8 cellular contexts compared by ENCODE assay signal in genomic region chr10:89644691-89644966, GRCh38. TPM values are rescaled to one million over a fixed set of nuclear protein-coding genes. Genes with fewer than 3 reads are reported as not detected.
DNase-seq lines count a peak whose midpoint lies in the region; ATAC-seq, FAIRE-seq and TF ChIP-seq lines count a peak whose summit lies in the region.

No MANE protein-coding gene starts in this region.

- BruUV-seq in K562 (replicated peaks; lab: Mats Ljungman, UMichigan) = no TSS peak

- H3K4me2 ChIP-seq in K562 (ENCODE audit: insufficient read depth, low read length) = peak overlapping the region; percentile 92

- FAIRE-seq in K562 (lab: Jason Lieb, UNC) = no peak

- no peaks in the 10 kb centered on the region for H4K20me1 ChIP-seq in K562 (replicated peaks; ENCODE audit: control insufficient read depth, insufficient read depth, low read length)

- ATAC-seq in CD4-positive, alpha-beta T cell (ENCODE audit: poor library complexity) = peak; percentile 12
- ATAC-seq in GM19452 (IDR thresholded peaks at IDR 0.05; ENCODE audit: unreplicated experiment) (peak; percentile 42), HG03460 (IDR thresholded peaks at IDR 0.05; ENCODE audit: unreplicated experiment) (peak; percentile 28), K562 (peak; percentile 48), lung (ENCODE audit: insufficient read depth, low FRiP score) (peak; percentile 49)

- peak overlapping the region; percentile 76 to 96 for H3K9ac ChIP-seq in K562 (ENCODE audit: insufficient read depth in 1 of 2, low read depth in 2 of 2, low read length in 2 of 2)

- H3K4me1 ChIP-seq in K562 (replicated peaks in 1 of 2; ENCODE audit: control insufficient read depth in 2 of 2, insufficient read depth in 2 of 2, low read length in 2 of 2) (peaks cover 13 to 25% of the 10 kb centered on the region in 2 experiments; a peak in 4 of 5 replicates), lung (ENCODE audit: control insufficient read depth in 2 of 2, insufficient read depth in 2 of 2, low read length in 2 of 2) (peaks cover 0 to 13% of the 10 kb centered on the region in 2 donors), tibial nerve (peaks cover 0 to 17% (median 10%) of the 10 kb centered on the region in 4 donors)

- H3K36me3 ChIP-seq in K562 (ENCODE audit: control insufficient read depth, insufficient read depth, low read length) (no peaks in the 10 kb centered on the region), lung (ENCODE audit: control insufficient read depth in 2 of 2, insufficient read depth in 2 of 2, low read length in 2 of 2) (no peaks in the 10 kb centered on the region), tibial nerve (no peaks in the 10 kb centered on the region)

- peaks cover 7% of the 10 kb centered on the region for H3K27me3 Mint-ChIP-seq in CD4-positive, alpha-beta T cell

- H3K4me3 Mint-ChIP-seq in CD4-positive, alpha-beta T cell = no peak overlapping the region

- no peaks in the 10 kb centered on the region for H3K9me1 ChIP-seq in K562 (ENCODE audit: control insufficient read depth, insufficient read depth, low read length)

- H3K4me3 ChIP-seq in K562 = peak overlapping the region; percentile 74
- peak overlapping the region; percentile 73 for H3K4me3 ChIP-seq in lung
- peak overlapping the region; percentile 75 to 94 (median 88) for H3K4me3 ChIP-seq in tibial nerve

- WGBS in K562 (ENCODE audit: insufficient coverage, low coverage, missing lambda C conversion rate) = 0% methylated on average over 2 of the region's 35 CpGs
- WGBS in lung, 2 donors = 0 to 1% methylated on average over 28 to 35 of the region's 35 CpGs
- WGBS in tibial nerve, 2 donors = 0% methylated on average over 1 of the region's 35 CpGs; no CpG with 5 or more reads in 1 of the 2 donors

- POLR2A ChIA-PET in CD4-positive, alpha-beta T cell (lab: Charles Lee) = interaction anchor here (1.5 to 1.8 kb wide), 3 partner anchors 15 to 230 kb away, joined by 3 to 29 read pairs (median 6); partner anchors contain the start of genes IFIT5 and KIF20B
- POLR2A ChIA-PET in K562 (lab: Yijun Ruan, JAX) = interaction anchor here (1.5 kb wide), 1 partner anchor 9 kb away, joined by 4 read pairs; no protein-coding TSS in a partner anchor

- no peak for TF ChIP-seq EP300 in K562 (IDR thresholded peaks at IDR 0.05; ENCODE audit: low read length)
- no peak for TF ChIP-seq EP300 in tibial nerve (IDR thresholded peaks at IDR 0.05)

- no peaks in the 10 kb centered on the region for H3K9me3 ChIP-seq in CD4-positive, alpha-beta T cell (ENCODE audit: control insufficient read depth, low read length)
- H3K9me3 ChIP-seq in K562 (replicated peaks; ENCODE audit: control insufficient read depth, insufficient read depth, low read depth, low read length) (no peaks in the 10 kb centered on the region), lung (ENCODE audit: control insufficient read depth in 2 of 2, insufficient read depth in 1 of 2, low read length in 1 of 2) (no peaks in the 10 kb centered on the region), tibial nerve (no peaks in the 10 kb centered on the region)

- CTCF ChIA-PET in CD4-positive, alpha-beta T cell (lab: Charles Lee) = no interaction called here
- CTCF ChIA-PET in K562 (lab: Yijun Ruan, JAX; ENCODE audit: low intra/inter-chr PET ratio) = interaction anchor here (1.0 kb wide), 1 partner anchor 56 kb away, joined by 5 read pairs; the partner anchor contains the start of gene KIF20B

- no peak for TF ChIP-seq RAD21 in K562 (CRISPR knock-in tag; conservative IDR thresholded peaks at IDR 0.05 in 1 of 2, IDR thresholded peaks at IDR 0.05 in 1 of 2)

- peaks cover 55% of the 10 kb centered on the region for H3K79me2 ChIP-seq in K562 (ENCODE audit: control insufficient read depth, insufficient read depth, low read length)

- in situ Hi-C loops in K562 (cut with MboI) = no loop called here

- no peaks in the 10 kb centered on the region for H3K9me3 Mint-ChIP-seq in CD4-positive, alpha-beta T cell

- TF ChIP-seq CTCF in CD4-positive, alpha-beta T cell (IDR thresholded peaks at IDR 0.05) = no peak
- TF ChIP-seq CTCF in K562 (IDR thresholded peaks at IDR 0.05 in 2 of 3, conservative IDR thresholded peaks at IDR 0.05 in 1 of 3; ENCODE audit: insufficient read depth in 2 of 3, low read depth in 1 of 3, low read length in 3 of 3) = no peak
- no peak for TF ChIP-seq CTCF in lung (IDR thresholded peaks at IDR 0.05; ENCODE audit: control extremely low read depth, extremely low read depth)
- TF ChIP-seq CTCF in tibial nerve (IDR thresholded peaks at IDR 0.05) = no peak

- H3K27ac Mint-ChIP-seq in CD4-positive, alpha-beta T cell = no peak overlapping the region

- H3K27me3 ChIP-seq in CD4-positive, alpha-beta T cell (ENCODE audit: control insufficient read depth, insufficient read depth, low read length) = no peaks in the 10 kb centered on the region
- H3K27me3 ChIP-seq in K562 (ENCODE audit: control insufficient read depth in 2 of 2, insufficient read depth in 2 of 2, low read length in 2 of 2) = no peaks in the 10 kb centered on the region
- H3K27me3 ChIP-seq in lung (ENCODE audit: control insufficient read depth, insufficient read depth) = no peaks in the 10 kb centered on the region
- H3K27me3 ChIP-seq in tibial nerve = no peaks in the 10 kb centered on the region

- intact Hi-C loops in CD4-positive, alpha-beta T cell (cut with DNase I, micrococcal nuclease) = loop anchor here (1.0 to 10.0 kb wide), 4 partner anchors 56 to 1230 kb away; partner anchors contain the start of genes KIF20B (in 2 of the 2) and RPP30 (in 1 of the 2)
- intact Hi-C loops in K562 (cut with micrococcal nuclease) = loop anchor here (1.0 kb wide), 1 partner anchor 57 kb away; the partner anchor contains the start of gene KIF20B

- no peak overlapping the region for H3K27ac ChIP-seq in CD4-positive, alpha-beta T cell (ENCODE audit: low read depth, low read length)
- H3K27ac ChIP-seq in K562 (ENCODE audit: extremely low read depth, low read depth, low read length) (peak overlapping the region; percentile 84), lung (ENCODE audit: low read depth in 1 of 2, low read length in 1 of 2) (peak overlapping the region; percentile 76 to 99), tibial nerve (peak overlapping the region; percentile 82 to 89 (median 86))

- peak overlapping the region; percentile 97 for H2AFZ ChIP-seq in K562 (ENCODE audit: low read depth, low read length)

- TF ChIP-seq POLR2A in K562 (conservative IDR thresholded peaks at IDR 0.05) = no peak
- TF ChIP-seq POLR2A in tibial nerve (IDR thresholded peaks at IDR 0.05) = no peak

- peaks cover 8% of the 10 kb centered on the region for H3K4me1 Mint-ChIP-seq in CD4-positive, alpha-beta T cell (ENCODE audit: low read depth)

- peak in 3 of 10 experiments; percentile 1 to 40 (median 5) for DNase-seq in CD4-positive, alpha-beta T cell
- DNase-seq in K562 (ENCODE audit: extremely low read depth in 1 of 4, low spot score in 3 of 4) (no peak), lung (ENCODE audit: low spot score) (no peak), tibial nerve (ENCODE audit: low spot score in 2 of 2) (no peak)
- no peak for DNase-seq in activated effector memory CD4-positive, alpha-beta T cell treated with Interleukin-2 at 50 U/mL for 16 hours
- DNase-seq in activated T-cell treated with anti-CD3 and anti-CD28 coated beads, Interleukin-2, amount 50 U/mL, for 48 hours = no peak

- no peaks in the 10 kb centered on the region for H3K36me3 Mint-ChIP-seq in CD4-positive, alpha-beta T cell (ENCODE audit: low read depth)

RNA-seq across cellular contexts. Expression of gene PANK1, which starts 0.4 kb away (rescaled TPM):
- under 1 TPM; 0.55 to 0.61 TPM for total RNA-seq in CD4-positive, alpha-beta T cell
- 9.0 and 12.7 TPM in 2 replicates for total RNA-seq in K562 (2011; cell fraction: chromatin; rRNA removed; ENCODE audit: low replicate concordance)
- total RNA-seq in K562 (2011; cell fraction: nucleolus; rRNA removed) = 4.2 and 5.7 TPM in 2 replicates
- 5.3 and 6.6 TPM in 2 replicates for total RNA-seq in K562 (2011; cell fraction: nucleoplasm; rRNA removed)
- total RNA-seq in K562 (2014; rRNA removed) = 4.1 and 6.5 TPM in 2 replicates
- total RNA-seq in K562 (2014; rRNA removed; fragmentation: Illumina TruSeq; extraction: Trizol) = 7.2 and 8.6 TPM in 2 replicates
- total RNA-seq in K562 (2015; rRNA removed; fragmentation: Illumina TruSeq; extraction: Trizol) = 10.0 and 10.7 TPM in 2 replicates
- 5.9 and 6.1 TPM in 2 replicates for total RNA-seq in K562 (2021)
- polyA plus RNA-seq in K562 (2011; rRNA removed) = 8.7 and 9.8 TPM in 2 replicates
- 2.4 and 5.6 TPM in 2 replicates for polyA plus RNA-seq in K562 (2011; cell fraction: cytosol; rRNA removed)
- 2.8 and 5.6 TPM in 2 replicates for polyA plus RNA-seq in K562 (2011; cell fraction: nucleus; rRNA removed)
- polyA plus RNA-seq in K562 (2012) = 3.8 and 4.9 TPM in 2 replicates
- 7.9 and 8.1 TPM in 2 replicates for polyA plus RNA-seq in K562 (2014; fragmentation: Illumina TruSeq; extraction: Trizol)
- 1 to 10 TPM; 1.7 to 2.5 TPM for polyA plus RNA-seq in K562 (2014; fragmentation: Nextera tagmentation; extraction: Ambion mirVana)
- 3.9 and 5.5 TPM in 2 replicates for polyA plus RNA-seq in K562 (2014; rRNA removed)
- polyA minus RNA-seq in K562 (2011; rRNA and poly(A)+ RNA removed) = 11.3 and 14.4 TPM in 2 replicates
- polyA minus RNA-seq in K562 (2011; cell fraction: cytosol; rRNA and poly(A)+ RNA removed) = 3.3 and 6.7 TPM in 2 replicates
- 7.0 and 15.3 TPM in 2 replicates for polyA minus RNA-seq in K562 (2011; cell fraction: nucleus; rRNA and poly(A)+ RNA removed)
- total RNA-seq in lung = 10 to 100 TPM in 1 of 2 donors, 1 to 10 TPM in 1; 5.9 to 18.3 TPM
- polyA plus RNA-seq in lung = 1 to 10 TPM; 1.6 to 2.9 TPM
- 1 to 10 TPM; 6.3 to 9.6 (median 7.4) TPM for total RNA-seq in tibial nerve

RNA-seq across cellular contexts. Expression of gene KIF20B, which starts 56.8 kb away (rescaled TPM):
- 10 to 100 TPM; 17.1 to 18.4 TPM for total RNA-seq in CD4-positive, alpha-beta T cell
- 22.8 and 62.2 TPM in 2 replicates for total RNA-seq in K562 (2011; cell fraction: chromatin; rRNA removed; ENCODE audit: low replicate concordance)
- 3.0 and 4.6 TPM in 2 replicates for total RNA-seq in K562 (2011; cell fraction: nucleolus; rRNA removed)
- 8.4 and 13.4 TPM in 2 replicates for total RNA-seq in K562 (2011; cell fraction: nucleoplasm; rRNA removed)
- total RNA-seq in K562 (2014; rRNA removed) (16.4 and 18.6 TPM in 2 replicates), K562 (2014; rRNA removed; fragmentation: Illumina TruSeq; extraction: Trizol) (46.9 and 57.2 TPM in 2 replicates), K562 (2015; rRNA removed; fragmentation: Illumina TruSeq; extraction: Trizol) (42.4 and 46.3 TPM in 2 replicates), K562 (2021) (45.9 and 47.6 TPM in 2 replicates), lung (10 to 100 TPM in 1 of 2 donors, 1 to 10 TPM in 1; 5.7 to 10.2 TPM), tibial nerve (1 to 10 TPM; 1.6 to 4.8 (median 2.3) TPM)
- polyA plus RNA-seq in K562 (2011; rRNA removed) (14.9 and 19.1 TPM in 2 replicates), K562 (2014; fragmentation: Illumina TruSeq; extraction: Trizol) (25.1 and 32.2 TPM in 2 replicates), K562 (2014; fragmentation: Nextera tagmentation; extraction: Ambion mirVana) (10 to 100 TPM; 32.9 to 56.5 TPM), K562 (2014; rRNA removed) (14.6 and 18.7 TPM in 2 replicates), lung (1 to 10 TPM; 1.1 to 1.2 TPM)
- 1.1 and 3.3 TPM in 2 replicates for polyA plus RNA-seq in K562 (2011; cell fraction: cytosol; rRNA removed)
- 5.9 and 9.0 TPM in 2 replicates for polyA plus RNA-seq in K562 (2011; cell fraction: nucleus; rRNA removed)
- 13.1 and 18.1 TPM in 2 replicates for polyA plus RNA-seq in K562 (2012)
- 49.5 and 66.4 TPM in 2 replicates for polyA minus RNA-seq in K562 (2011; rRNA and poly(A)+ RNA removed)
- 6.5 and 10.0 TPM in 2 replicates for polyA minus RNA-seq in K562 (2011; cell fraction: cytosol; rRNA and poly(A)+ RNA removed)
- polyA minus RNA-seq in K562 (2011; cell fraction: nucleus; rRNA and poly(A)+ RNA removed) = 9.0 and 19.9 TPM in 2 replicates
